ENCODE assay signal across 8 cellular contexts in genomic region chr6:32589595-32590274, GRCh38. TPM values are rescaled to one million over a fixed set of nuclear protein-coding genes. Genes with fewer than 3 reads are reported as not detected.
A peak's percentile ranks its signal among the peaks of the same experiment; 100 is the strongest.
DNase-seq lines count a peak whose midpoint lies in the region; ATAC-seq and TF ChIP-seq lines count a peak whose summit lies in the region.
"Not testable (repeated sequence)": the region's sequence is repeated elsewhere in the genome, so short reads cannot be mapped to it uniquely, and the experiment has no call there.

TSS of gene HLA-DRB1 (minus strand) at chr6:32589848. CDS start at chr6:32589742, 106 bp downstream.

- ATAC-seq in GM21447 (IDR thresholded peaks at IDR 0.05; ENCODE audit: unreplicated experiment) (peak; percentile 91), HG03280 (IDR thresholded peaks at IDR 0.05; ENCODE audit: unreplicated experiment) (peak; percentile 96), naive B cell (ENCODE audit: low read depth in 2 of 2) (peak; percentile 86 to 89), upper lobe of left lung (ENCODE audit: low FRiP score in 2 of 2) (peak; percentile 96 to 97)

- peak in 1 of 4 donors; percentile 31 for TF ChIP-seq POLR2A in upper lobe of left lung (IDR thresholded peaks at IDR 0.05)

- 10 to 34% methylated on average over 6 to 7 of the region's 7 CpGs for WGBS in upper lobe of left lung, 2 donors

- peak within 1 kb of the TSS; percentile 53 for H3K4me3 Mint-ChIP-seq in activated naive CD8-positive, alpha-beta T cell treated with anti-CD3 and anti-CD28 coated beads for 36 hours
- peak within 1 kb of the TSS; percentile 80 to 99 (median 95) for H3K4me3 Mint-ChIP-seq in naive B cell

- H3K4me3 ChIP-seq in GM12864 (ENCODE audit: low read depth, low read length) (peak within 1 kb of the TSS; percentile 68), upper lobe of left lung (peak within 1 kb of the TSS in 1 of 4 donors; percentile 38)

- H3K4me1 ChIP-seq in upper lobe of left lung = not testable (repeated sequence)

- H3K9me3 ChIP-seq in upper lobe of left lung = not testable (repeated sequence)

- DNase-seq in GM12864 (ENCODE audit: low read depth) (peak; percentile 72), SKM-1 treated with dmso at 0.1 percent for 144 hours (lab: John Stamatoyannopoulos, UW; ENCODE audit: unreplicated experiment) (peak; percentile 14), head of caudate nucleus (peak in 23 of 42 donors; percentile 2 to 48 (median 21)), naive B cell (peak; percentile 81), upper lobe of left lung (peak in 1 of 2 donors; percentile 66)
- DNase-seq in activated naive CD8-positive, alpha-beta T cell treated with anti-CD3 and anti-CD28 coated beads for 36 hours = not testable (repeated sequence)

- not testable (repeated sequence) for H3K27me3 ChIP-seq in upper lobe of left lung

- H3K36me3 ChIP-seq in upper lobe of left lung = not testable (repeated sequence)

- TF ChIP-seq CTCF in GM12864 (IDR thresholded peaks at IDR 0.05; ENCODE audit: low read depth, low read length, missing control alignments); upper lobe of left lung (IDR thresholded peaks at IDR 0.05): not testable (repeated sequence)

- not testable (repeated sequence) for TF ChIP-seq EP300 in upper lobe of left lung (IDR thresholded peaks at IDR 0.05)

- H3K27me3 Mint-ChIP-seq in activated naive CD8-positive, alpha-beta T cell treated with anti-CD3 and anti-CD28 coated beads for 36 hours = peaks cover 14% of the 10 kb centered on the region
- not testable (repeated sequence) for H3K27me3 Mint-ChIP-seq in naive B cell

- peak within 1 kb of the TSS in 1 of 4 donors; percentile 80 for H3K27ac ChIP-seq in upper lobe of left lung

- not testable (repeated sequence) for H3K36me3 Mint-ChIP-seq in activated naive CD8-positive, alpha-beta T cell treated with anti-CD3 and anti-CD28 coated beads for 36 hours
- peaks cover 39 to 44% of the 10 kb centered on the region in 2 donors for H3K36me3 Mint-ChIP-seq in naive B cell

- peak within 1 kb of the TSS; percentile 1 for H3K27ac Mint-ChIP-seq in activated naive CD8-positive, alpha-beta T cell treated with anti-CD3 and anti-CD28 coated beads for 36 hours
- H3K27ac Mint-ChIP-seq in naive B cell = peak within 1 kb of the TSS; percentile 95 to 100 (median 100)

- not testable (repeated sequence) for H3K4me1 Mint-ChIP-seq in activated naive CD8-positive, alpha-beta T cell treated with anti-CD3 and anti-CD28 coated beads for 36 hours
- peaks cover 48 to 64% (median 55%) of the 10 kb centered on the region in 3 donors for H3K4me1 Mint-ChIP-seq in naive B cell

- intact Hi-C loops in head of caudate nucleus (cut with DNase I) = not testable (repeated sequence)

- not testable (repeated sequence) for H3K9me3 Mint-ChIP-seq in activated naive CD8-positive, alpha-beta T cell treated with anti-CD3 and anti-CD28 coated beads for 36 hours; naive B cell

RNA-seq across cellular contexts. Expression of gene HLA-DRB1, which starts in this region (rescaled TPM):
- total RNA-seq in activated naive CD8-positive, alpha-beta T cell treated with anti-CD3 and anti-CD28 coated beads for 36 hours = 1 to 10 TPM; 4.2 to 5.1 TPM
- polyA plus RNA-seq in naive B cell (ENCODE audit: low read depth in 6 of 6) = 1,000 to 10,000 TPM; 2,451 to 5,170 (median 4,939) TPM
- 1,000 to 10,000 TPM in 1 of 6 donors, 100 to 1,000 TPM in 5; 133 to 1,304 (median 370) TPM for total RNA-seq in upper lobe of left lung

Comparison
In these comparisons a context has a peak if more than half of its experiments do, and no peak if none do; other contexts are left out.
1. RNA of gene HLA-DRB1 (total RNA-seq): 133 to 1,304 TPM in upper lobe of left lung; 4.2 to 5.1 TPM in activated naive CD8-positive, alpha-beta T cell treated with anti-CD3 and anti-CD28 coated beads for 36 hours; every median in the first group is over 10 times any median in the second.
2. Peak in every context shown above with its lines, with median percentiles within 50 percentile points of each other: ATAC-seq.